In genomic region chr22:45553333-45554039, GRCh38 we compare ENCODE assay signal across 8 cellular contexts. TPM values are rescaled to one million over a fixed set of nuclear protein-coding genes. Genes with fewer than 3 reads are reported as not detected.
DNase-seq lines count a peak whose midpoint lies in the region; ATAC-seq, FAIRE-seq and TF ChIP-seq lines count a peak whose summit lies in the region.

No MANE protein-coding gene starts in this region.

- peak overlapping the region; percentile 42 for H3K27ac ChIP-seq in duodenal mucosa (ENCODE audit: low read depth, low read length)

- no peak overlapping the region for H3K4me3 Mint-ChIP-seq in activated CD4-positive, alpha-beta T cell treated with anti-CD3 and anti-CD28 coated beads, Interleukin-2, amount 10 ng/mL, durations not matched to agents 24 days and 14 days

- peaks cover 6 to 33% of the 10 kb centered on the region in 2 donors for H3K4me1 ChIP-seq in duodenal mucosa (ENCODE audit: control insufficient read depth in 1 of 2, insufficient read depth in 2 of 2, low read length in 2 of 2)

- WGBS in lower leg skin, 2 donors, result 16 to 21% methylated on average over 16 to 23 of the region's 23 CpGs

- no peaks in the 10 kb centered on the region for H3K27me3 ChIP-seq in duodenal mucosa (ENCODE audit: control insufficient read depth in 1 of 2, insufficient read depth in 2 of 2, low read length in 2 of 2)

- no peaks in the 10 kb centered on the region for H3K36me3 ChIP-seq in duodenal mucosa (ENCODE audit: control insufficient read depth in 1 of 2, insufficient read depth in 2 of 2, low read length in 2 of 2)

- no peaks in the 10 kb centered on the region for H3K36me3 Mint-ChIP-seq in activated CD4-positive, alpha-beta T cell treated with anti-CD3 and anti-CD28 coated beads, Interleukin-2, amount 10 ng/mL, durations not matched to agents 24 days and 14 days (ENCODE audit: low read depth)

- H3K4me1 Mint-ChIP-seq in activated CD4-positive, alpha-beta T cell treated with anti-CD3 and anti-CD28 coated beads, Interleukin-2, amount 10 ng/mL, durations not matched to agents 24 days and 14 days, result no peaks in the 10 kb centered on the region

- H3K9me3 ChIP-seq in duodenal mucosa (ENCODE audit: control insufficient read depth in 1 of 2, low read length in 2 of 2), result no peaks in the 10 kb centered on the region

- H3K27ac Mint-ChIP-seq in activated CD4-positive, alpha-beta T cell treated with anti-CD3 and anti-CD28 coated beads, Interleukin-2, amount 10 ng/mL, durations not matched to agents 24 days and 14 days, result no peak overlapping the region

- TF ChIP-seq POLR2A in GM12892 (IDR thresholded peaks at IDR 0.05; ENCODE audit: low read depth, low read length), result no peak
- no peak for TF ChIP-seq POLR2A in lower leg skin (IDR thresholded peaks at IDR 0.05)

- H3K9ac ChIP-seq in duodenal mucosa (ENCODE audit: low read depth in 1 of 2, low read length in 2 of 2), result no peak overlapping the region

- intact Hi-C loops in activated CD4-positive, alpha-beta T cell treated with anti-CD3 and anti-CD28 coated beads, Interleukin-2, amount 10 ng/mL, durations not matched to agents 24 days and 14 days (cut with micrococcal nuclease), result loop anchor here (5.0 to 10.0 kb wide), 2 partner anchors 109 to 281 kb away; no protein-coding TSS in a partner anchor
- intact Hi-C loops in lower leg skin (cut with DNase I; ENCODE audit: low total_unique reads), result loop anchor here (5.0 kb wide), 2 partner anchors 116 to 286 kb away; no protein-coding TSS in a partner anchor

- peak; percentile 87 for DNase-seq in 8988T
- DNase-seq in GM12892 (ENCODE audit: insufficient read length), result peak; percentile 65
- DNase-seq in NCI-H2196 treated with DMSO at 0.1 percent for 48 hours (lab: John Stamatoyannopoulos, UW; ENCODE audit: unreplicated experiment), result peak; percentile 18
- DNase-seq in activated CD4-positive, alpha-beta T cell treated with anti-CD3 and anti-CD28 coated beads, Interleukin-2, amount 10 ng/mL, durations not matched to agents 24 days and 14 days, result peak; percentile 83
- peak; percentile 72 to 95 for DNase-seq in lower leg skin (ENCODE audit: low spot score in 2 of 2)
- peak; percentile 12 to 44 for DNase-seq in stimulated activated CD4-positive, alpha-beta T cell treated with anti-CD3 and anti-CD28 coated beads, Interleukin-4, amount 100 ng/mL, for 4 hours

- no peaks in the 10 kb centered on the region for H3K9me3 Mint-ChIP-seq in activated CD4-positive, alpha-beta T cell treated with anti-CD3 and anti-CD28 coated beads, Interleukin-2, amount 10 ng/mL, durations not matched to agents 24 days and 14 days

- peak; percentile 58 for FAIRE-seq in GM12892 (lab: Jason Lieb, UNC)

- ATAC-seq in GM18870 (IDR thresholded peaks at IDR 0.05; ENCODE audit: unreplicated experiment), result no peak

- TF ChIP-seq CTCF in lower leg skin (IDR thresholded peaks at IDR 0.05), result peak in 1 of 3 donors; percentile 60

- H3K4me3 ChIP-seq in duodenal mucosa (ENCODE audit: low read depth in 1 of 2, low read length in 2 of 2) (peak overlapping the region; percentile 18 to 35), lower leg skin (ENCODE audit: low read depth, poor library complexity, severe bottlenecking) (no peak overlapping the region)

- H3K27me3 Mint-ChIP-seq in activated CD4-positive, alpha-beta T cell treated with anti-CD3 and anti-CD28 coated beads, Interleukin-2, amount 10 ng/mL, durations not matched to agents 24 days and 14 days, result peaks cover 2% of the 10 kb centered on the region

RNA-seq across cellular contexts. Expression of gene FBLN1, which starts 50.8 kb away (rescaled TPM):
- not detected for polyA plus RNA-seq in GM12892 (2012; ENCODE audit: missing spikeins)
- total RNA-seq in activated CD4-positive, alpha-beta T cell treated with anti-CD3 and anti-CD28 coated beads, Interleukin-2, amount 10 ng/mL, durations not matched to agents 24 days and 14 days, result not detected in 2 replicates
- 100 to 1,000 TPM; 114 to 414 (median 163) TPM for total RNA-seq in lower leg skin

Comparison
In these comparisons a context has a peak if more than half of its experiments do, and no peak if none do; other contexts are left out.
1. DNase-seq: peak in every context shown above with its lines; median percentile 87 in 8988T; 84 in lower leg skin; 83 in activated CD4-positive, alpha-beta T cell treated with anti-CD3 and anti-CD28 coated beads, Interleukin-2, amount 10 ng/mL, durations not matched to agents 24 days and 14 days; 65 in GM12892; 28 in stimulated activated CD4-positive, alpha-beta T cell treated with anti-CD3 and anti-CD28 coated beads, Interleukin-4, amount 100 ng/mL, for 4 hours; 18 in NCI-H2196 treated with DMSO at 0.1 percent for 48 hours.
2. RNA of gene FBLN1, which starts 50.8 kb away (total RNA-seq): 114 to 414 TPM in lower leg skin; not detected in activated CD4-positive, alpha-beta T cell treated with anti-CD3 and anti-CD28 coated beads, Interleukin-2, amount 10 ng/mL, durations not matched to agents 24 days and 14 days; every median in the first group is over 100 times any median in the second.